ENCODE assay signal across 8 cellular contexts in the genomic region with DNA sequence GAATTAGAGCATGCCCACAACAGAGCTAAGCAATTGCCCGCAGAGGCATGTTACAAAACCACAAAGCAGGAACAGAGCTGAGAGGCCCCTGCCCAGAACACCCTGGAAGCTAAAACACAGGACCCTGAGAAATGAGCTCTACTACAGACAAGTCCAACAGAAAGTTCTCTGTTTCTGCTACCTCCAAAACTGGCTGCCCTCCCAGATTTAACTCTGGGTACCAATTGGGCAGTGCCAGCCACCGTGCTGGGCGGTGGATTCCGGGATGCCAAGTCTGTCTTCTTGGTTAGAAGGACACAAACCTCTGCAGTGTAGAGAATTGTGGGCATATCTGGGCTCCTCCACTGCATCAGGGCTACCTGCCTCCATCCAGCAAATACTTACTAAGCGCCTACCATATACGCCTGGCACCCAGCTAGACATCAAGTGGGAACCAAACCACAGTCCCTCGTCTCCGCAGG. TPM values are rescaled to one million over a fixed set of nuclear protein-coding genes. Genes with fewer than 3 reads are reported as not detected.
A peak's percentile ranks its signal among the peaks of the same experiment; 100 is the strongest.
DNase-seq lines count a peak whose midpoint lies in the region; ATAC-seq and TF ChIP-seq lines count a peak whose summit lies in the region.

No MANE protein-coding gene starts in this region.

- H3K9me3 ChIP-seq in T-helper 17 cell (ENCODE audit: control insufficient read depth, low read length, poor library complexity, severe bottlenecking) (no peaks in the 10 kb centered on the region), gastrocnemius medialis (no peaks in the 10 kb centered on the region)

- peaks cover 5% of the 10 kb centered on the region for H3K4me1 Mint-ChIP-seq in T-helper 17 cell

- no peaks in the 10 kb centered on the region for H3K36me3 ChIP-seq in gastrocnemius medialis

- H3K27me3 Mint-ChIP-seq in T-helper 17 cell = peaks cover 8% of the 10 kb centered on the region

- TF ChIP-seq CTCF in foreskin fibroblast (IDR thresholded peaks at IDR 0.05; ENCODE audit: low read depth, low read length) = no peak
- no peak for TF ChIP-seq CTCF in gastrocnemius medialis (IDR thresholded peaks at IDR 0.05 in 4 of 5, conservative IDR thresholded peaks at IDR 0.05 in 1 of 5)

- H3K4me3 Mint-ChIP-seq in T-helper 17 cell = peak overlapping the region; percentile 85

- intact Hi-C loops in gastrocnemius medialis (cut with DNase I; ENCODE audit: low total_unique reads) = loop anchor here (5.0 kb wide), 1 partner anchor 88 kb away; no protein-coding TSS in a partner anchor

- in situ Hi-C loops in gastrocnemius medialis (cut with MboI; ENCODE audit: low sequenced_read_pairs in 4 of 4) = no loop called here

- H3K4me3 ChIP-seq in foreskin fibroblast (ENCODE audit: low read depth in 1 of 2, low read length in 2 of 2) (peak overlapping the region; percentile 69 to 71), gastrocnemius medialis (peak overlapping the region; percentile 60 to 83 (median 70))

- H3K27ac ChIP-seq in gastrocnemius medialis = peak overlapping the region in 1 of 4 donors; percentile 42

- TF ChIP-seq POLR2A in gastrocnemius medialis (IDR thresholded peaks at IDR 0.05) (no peak), erythroblast (IDR thresholded peaks at IDR 0.05; ENCODE audit: low read length) (no peak)

- peaks cover 8 to 14% of the 10 kb centered on the region in 2 donors for H3K4me1 ChIP-seq in gastrocnemius medialis

- no peak for ATAC-seq in T-helper 17 cell
- no peak for ATAC-seq in gastrocnemius medialis
- no peak for ATAC-seq in HG02798 (IDR thresholded peaks at IDR 0.05; ENCODE audit: poor library complexity, unreplicated experiment)

- no peak overlapping the region for H3K27ac Mint-ChIP-seq in T-helper 17 cell

- peak; percentile 5 for DNase-seq in DMS79 treated with DMSO at 0.1 percent for 48 hours (lab: John Stamatoyannopoulos, UW)
- DNase-seq in DMS79 (lab: John Stamatoyannopoulos, UW) = no peak
- DNase-seq in T-helper 17 cell = no peak
- no peak for DNase-seq in foreskin fibroblast
- DNase-seq in gastrocnemius medialis = no peak
- no peak for DNase-seq in erythroblast (lab: John Stamatoyannopoulos, UW)
- DNase-seq in stimulated activated CD4-positive, alpha-beta T cell treated with anti-CD3 and anti-CD28 coated beads, Interleukin-1b, Interleukin-23, amount 100 ng/mL, for 48 hours = no peak

- H3K27me3 ChIP-seq in gastrocnemius medialis = no peaks in the 10 kb centered on the region

- no peaks in the 10 kb centered on the region for H3K36me3 Mint-ChIP-seq in T-helper 17 cell (ENCODE audit: low read depth)

RNA-seq across cellular contexts. Expression of gene CMTM4, which starts 1.0 kb away (rescaled TPM):
- 1 to 10 TPM; 1.1 to 1.5 TPM for total RNA-seq in T-helper 17 cell
- total RNA-seq in gastrocnemius medialis = 10 to 100 TPM in 1 of 4 donors, 1 to 10 TPM in 3; 5.7 to 15.0 (median 7.2) TPM

RNA-seq across cellular contexts. Expression of gene DYNC1LI2, which starts 55.9 kb away (rescaled TPM):
- total RNA-seq in T-helper 17 cell = 10 to 100 TPM; 77.5 to 97.1 TPM
- total RNA-seq in gastrocnemius medialis = 10 to 100 TPM; 57.4 to 80.3 (median 62.6) TPM
